8 cellular contexts compared by ENCODE assay signal in the genomic region with DNA sequence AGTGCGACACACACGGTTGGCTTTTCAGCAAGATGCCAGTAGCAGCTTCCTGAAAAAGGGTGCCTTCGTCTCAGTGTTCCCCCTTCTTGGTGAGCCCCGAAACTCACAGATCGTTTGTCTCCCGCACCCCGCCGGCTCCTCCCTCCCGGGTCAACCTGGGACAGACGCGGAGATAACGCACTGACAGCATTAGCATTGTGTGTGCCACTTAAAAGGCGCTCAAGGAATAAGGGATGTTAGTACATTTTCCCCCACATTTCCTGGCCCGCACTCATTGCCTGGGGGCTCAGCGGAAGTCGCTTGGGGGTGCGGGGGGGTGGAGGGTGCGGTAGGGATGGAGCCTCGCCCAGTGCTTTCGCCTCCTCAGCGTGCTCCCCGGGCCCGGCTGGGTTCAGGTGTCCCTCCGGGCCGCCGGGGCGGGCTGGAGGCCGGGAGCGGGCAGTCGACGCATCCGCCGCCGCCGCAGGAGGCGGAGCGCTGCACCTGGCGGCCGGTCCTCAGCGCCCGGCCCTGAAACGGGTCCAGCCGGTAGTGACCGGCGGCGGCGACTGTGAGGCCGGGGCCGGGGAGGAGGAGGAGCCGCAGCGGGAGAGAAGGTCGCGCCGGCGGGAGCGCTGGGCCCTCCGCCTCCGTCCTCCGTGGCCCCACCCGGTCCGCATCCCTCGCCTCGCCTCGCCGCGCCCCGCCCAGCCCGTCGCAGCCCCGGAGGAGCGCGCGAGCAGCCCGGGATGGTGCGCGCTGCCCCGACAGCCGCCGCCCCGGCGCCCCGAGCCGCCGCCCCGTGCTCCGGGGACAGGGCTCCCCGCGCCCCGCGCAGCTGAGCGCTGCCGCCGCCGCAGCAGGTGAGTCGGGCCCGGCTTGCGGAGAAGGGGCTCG. TPM values are rescaled to one million over a fixed set of nuclear protein-coding genes. Genes with fewer than 3 reads are reported as not detected.
A peak's percentile ranks its signal among the peaks of the same experiment; 100 is the strongest.
DNase-seq lines count a peak whose midpoint lies in the region; ATAC-seq, FAIRE-seq and TF ChIP-seq lines count a peak whose summit lies in the region.

A gene (plus strand): TSS at position 694 of the 876 bp plus-strand sequence. CDS start 27,675 bp downstream, outside the sequence.

- peak within 1 kb of the TSS; percentile 80 for H3K4me3 Mint-ChIP-seq in central memory CD8-positive, alpha-beta T cell

- in situ Hi-C loops in G401 (cut with HindIII; ENCODE audit: low sequenced_read_pairs) (no loop called here), GM23248 (cut with MboI) (no loop called here)

- H2AFZ ChIP-seq in GM23248, result peak within 1 kb of the TSS; percentile 95

- H3K36me3 Mint-ChIP-seq in central memory CD8-positive, alpha-beta T cell (ENCODE audit: insufficient read depth), result peaks cover 26% of the 10 kb centered on the region

- H4K20me1 ChIP-seq in GM23248 (ENCODE audit: insufficient read depth), result no peaks in the 10 kb centered on the region

- peak within 1 kb of the TSS; percentile 95 for H3K4me2 ChIP-seq in GM23248 (ENCODE audit: unreplicated experiment)

- H3K79me2 ChIP-seq in GM23248 (ENCODE audit: insufficient read depth), result no peaks in the 10 kb centered on the region

- H3K9me3 Mint-ChIP-seq in central memory CD8-positive, alpha-beta T cell, result no peaks in the 10 kb centered on the region

- H3K4me1 Mint-ChIP-seq in central memory CD8-positive, alpha-beta T cell, result peaks cover 32% of the 10 kb centered on the region

- WGBS in GM23248 (ENCODE audit: low coverage in 1 of 2, low lambda C conversion rate in 2 of 2, missing lambda C conversion rate in 2 of 2), 2 experiments, result 7 to 13% methylated on average over 27 to 51 of the region's 98 CpGs

- peak within 1 kb of the TSS; percentile 75 for H3K9ac ChIP-seq in GM23248

- peak within 1 kb of the TSS; percentile 86 for H3K27ac Mint-ChIP-seq in central memory CD8-positive, alpha-beta T cell (ENCODE audit: low read depth)

- no peaks in the 10 kb centered on the region for H3K9me2 ChIP-seq in GM23248 (ENCODE audit: insufficient read depth)

- ATAC-seq in central memory CD8-positive, alpha-beta T cell (replicated peaks; ENCODE audit: extremely low read depth, poor library complexity, severe bottlenecking), result peak; percentile 51
- ATAC-seq in left lobe of liver, result peak; percentile 92

- H3K27me3 Mint-ChIP-seq in central memory CD8-positive, alpha-beta T cell, result no peaks in the 10 kb centered on the region

- peaks cover 7% of the 10 kb centered on the region; the same call in 1 of the 2 replicates for H3F3A ChIP-seq in GM23248 (ENCODE audit: insufficient read depth)

- peaks cover 3% of the 10 kb centered on the region; the same call in 1 of the 2 replicates for H3K27me3 ChIP-seq in GM23248 (replicated peaks; ENCODE audit: insufficient read depth)

- no peak for FAIRE-seq in D721Med (lab: Jason Lieb, UNC)

- peak within 1 kb of the TSS; percentile 78 for H3K4me3 ChIP-seq in GM23248

- no peak for TF ChIP-seq CTCF in D721Med (IDR thresholded peaks at IDR 0.05; ENCODE audit: insufficient read depth, missing control alignments)

- no peaks in the 10 kb centered on the region for H3K36me3 ChIP-seq in GM23248 (ENCODE audit: low read depth)

- no peaks in the 10 kb centered on the region for H3K9me3 ChIP-seq in GM23248 (ENCODE audit: low read depth)

- DNase-seq in G401 (ENCODE audit: low spot score), result peak; percentile 64
- DNase-seq in GM23248, result peak; percentile 55
- DNase-seq in M059J (ENCODE audit: low read depth), result peak; percentile 32
- DNase-seq in activated CD4-positive, CD25-positive, alpha-beta regulatory T cell treated with anti-CD3 and anti-CD28 coated beads, Interleukin-2, amount 50 U/mL, for 16 hours (ENCODE audit: low read depth, low spot score), result peak; percentile 14
- DNase-seq in central memory CD8-positive, alpha-beta T cell (ENCODE audit: low spot score in 2 of 2), result peak; percentile 71 to 80
- DNase-seq in left lobe of liver (ENCODE audit: low spot score), result peak; percentile 67
- DNase-seq in stimulated activated CD4-positive, alpha-beta T cell treated with anti-CD3 and anti-CD28 coated beads, Interleukin-2, amount 100 ng/mL, for 4 hours (ENCODE audit: low read depth), result peak; percentile 36
- no peak for DNase-seq in D721Med (ENCODE audit: insufficient read length, low spot score)

- no peak within 1 kb of the TSS for H3K27ac ChIP-seq in GM23248

- no peaks in the 10 kb centered on the region for H3K4me1 ChIP-seq in GM23248 (ENCODE audit: insufficient read depth)

RNA-seq across cellular contexts. Expression of the gene that starts here (rescaled TPM):
- total RNA-seq in G401 (2014; rRNA removed; shearing (Covaris generic)), result 0.71 TPM in 1 of 2 replicates, not detected in the other
- total RNA-seq in GM23248 (2014; rRNA removed; shearing (Covaris generic)), result 4.9 and 6.7 TPM in 2 replicates
- polyA plus RNA-seq in GM23248 (2016; fragmentation: Nextera tagmentation; extraction: Ambion mirVana), result 3.2 and 4.2 TPM in 2 replicates
- total RNA-seq in M059J (2014; rRNA removed; shearing (Covaris generic)), result 25.7 and 27.4 TPM in 2 replicates
- total RNA-seq in left lobe of liver, result 1.9 TPM

Comparison
In these comparisons a context has a peak if more than half of its experiments do, and no peak if none do; other contexts are left out.
1. Peak in DNase-seq in G401; RNA of the gene not detected or under 1 TPM.